ENCODE assay signal across 16 cellular contexts in the genomic region with DNA sequence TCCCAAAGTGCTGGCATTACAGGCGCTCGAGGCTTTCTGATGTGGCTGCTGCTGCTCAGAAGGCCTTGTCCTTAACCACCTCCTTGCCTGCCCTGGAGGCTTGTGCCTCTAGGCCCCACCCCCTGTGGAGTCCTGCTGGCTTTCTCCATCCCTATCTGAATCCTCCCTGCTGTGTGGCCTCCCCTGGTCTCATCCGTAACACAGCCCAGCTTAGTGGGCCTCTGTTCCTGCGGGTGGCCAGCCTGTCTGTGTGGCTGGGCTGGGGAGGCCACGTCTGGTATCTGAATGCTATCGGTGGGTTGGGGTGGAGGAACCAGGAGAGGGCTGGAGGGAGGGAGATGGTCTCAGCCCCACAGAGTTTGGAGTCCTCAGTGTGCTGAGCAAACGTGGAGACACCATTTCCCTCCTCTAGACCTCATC. TPM values are rescaled to one million over a fixed set of nuclear protein-coding genes. Genes with fewer than 3 reads are reported as not detected.
DNase-seq lines count a peak whose midpoint lies in the region; ATAC-seq and TF ChIP-seq lines count a peak whose summit lies in the region.
"Had no signal": no experiment of that assay in that cellular context is flagged by ENCODE, and none has a peak within 500 bp of the region (broad histone marks: within the 10 kb centered on the region; RNA-seq: fewer than 3 reads in every experiment).

No MANE protein-coding gene starts in this region.

- H2BK120ac ChIP-seq in mesendoderm (ENCODE audit: low read depth, low read length) = no peak overlapping the region

- H3K4me3 ChIP-seq in H7 (ENCODE audit: insufficient read depth, low read depth, low read length) (no peak overlapping the region), mesendoderm (ENCODE audit: low read length) (no peak overlapping the region)
- H3K4me3 ChIP-seq: gastroesophageal sphincter had no signal

- H3K9me3 Mint-ChIP-seq in activated B cell treated with CpG ODN at 0.5 μM for 24 hours = no peaks in the 10 kb centered on the region

- POLR2A ChIA-PET in activated B cell treated with CpG ODN at 0.5 μM for 24 hours (lab: Charles Lee) = interaction anchor here (0.6 to 11.3 kb wide), 2 partner anchors 12 to 55 kb away, joined by 3 to 215 read pairs; partner anchors contain the start of gene UBE2S

- no peak overlapping the region for H2BK5ac ChIP-seq in mesendoderm (ENCODE audit: low read length)

- H3K79me2 ChIP-seq in mesendoderm (ENCODE audit: control insufficient read depth, insufficient read depth, low read length) = peaks cover 29% of the 10 kb centered on the region

- no peak for TF ChIP-seq CTCF in activated B cell treated with CpG ODN at 0.5 μM for 24 hours (IDR thresholded peaks at IDR 0.05)

- CTCF ChIA-PET in activated B cell treated with CpG ODN at 0.5 μM for 24 hours (lab: Charles Lee) = no interaction called here

- intact Hi-C loops in activated B cell treated with CpG ODN at 0.5 μM for 24 hours (cut with micrococcal nuclease) = no loop called here

- peak overlapping the region; percentile 32 for H3K27ac Mint-ChIP-seq in activated B cell treated with CpG ODN at 0.5 μM for 24 hours

- no peak overlapping the region for H3K9ac ChIP-seq in mesendoderm (ENCODE audit: low read length)

- peaks cover 28% of the 10 kb centered on the region for H3K36me3 ChIP-seq in H7 (replicated peaks; ENCODE audit: control insufficient read depth, insufficient read depth, low read length)
- peaks cover 21% of the 10 kb centered on the region for H3K36me3 ChIP-seq in mesendoderm (ENCODE audit: control insufficient read depth, insufficient read depth, low read length)

- H4K8ac ChIP-seq in mesendoderm (ENCODE audit: low read depth, low read length) = no peak overlapping the region

- H3K4me1 ChIP-seq in mesendoderm (ENCODE audit: control insufficient read depth, low read depth, low read length) = peaks cover 12% of the 10 kb centered on the region

- peaks cover 73% of the 10 kb centered on the region for H3K36me3 Mint-ChIP-seq in activated B cell treated with CpG ODN at 0.5 μM for 24 hours (ENCODE audit: low read depth)

- no peak overlapping the region for H3K23ac ChIP-seq in mesendoderm (ENCODE audit: low read length)

- H3K27me3 Mint-ChIP-seq in activated B cell treated with CpG ODN at 0.5 μM for 24 hours = no peaks in the 10 kb centered on the region

- ATAC-seq in activated B cell treated with CpG ODN at 0.5 μM for 24 hours (ENCODE audit: low read depth) (no peak), GM19463 (IDR thresholded peaks at IDR 0.05; ENCODE audit: unreplicated experiment) (no peak)
- ATAC-seq: gastroesophageal sphincter had no signal

- H3K4ac ChIP-seq in mesendoderm (ENCODE audit: low read depth, low read length) = no peak overlapping the region

- H3K27ac ChIP-seq in mesendoderm (ENCODE audit: low read depth, low read length) = no peak overlapping the region

- no peaks in the 10 kb centered on the region for H3K27me3 ChIP-seq in H7 (ENCODE audit: control insufficient read depth, insufficient read depth, low read length)
- no peaks in the 10 kb centered on the region for H3K27me3 ChIP-seq in mesendoderm (ENCODE audit: insufficient read depth, low read length, poor library complexity)
- H3K27me3 ChIP-seq: dorsolateral prefrontal cortex, gastroesophageal sphincter had no signal

- no peak overlapping the region for H2AK5ac ChIP-seq in mesendoderm (ENCODE audit: low read length)

- H3K56ac ChIP-seq in mesendoderm (ENCODE audit: low read length) = no peak overlapping the region

- WGBS in mesendoderm (ENCODE audit: extremely low coverage, insufficient coverage, low lambda C conversion rate) = no CpG with 5 or more reads among the region's 7 CpGs

- DNase-seq in NCI-H82 (lab: John Stamatoyannopoulos, UW) = peak; percentile 45
- DNase-seq in NCI-H82 treated with DMSO at 0.1 percent for 48 hours (lab: John Stamatoyannopoulos, UW; ENCODE audit: unreplicated experiment) = no peak
- peak; percentile 65 for DNase-seq in H7
- DNase-seq in activated B cell treated with CpG ODN at 0.5 μM for 24 hours = no peak
- peak; percentile 67 for DNase-seq in mesendoderm
- DNase-seq in T-helper 1 cell = no peak
- DNase-seq in NCI-H1694 (lab: John Stamatoyannopoulos, UW) = no peak
- DNase-seq: ACHN, dorsolateral prefrontal cortex, kidney glomerular epithelial cell, NCI-H1105, NCI-H774 had no signal

- H3K4me3 Mint-ChIP-seq in activated B cell treated with CpG ODN at 0.5 μM for 24 hours = no peak overlapping the region

- H3K79me1 ChIP-seq in mesendoderm (ENCODE audit: low read length) = peaks cover 23% of the 10 kb centered on the region

- no peak overlapping the region for H3K4me2 ChIP-seq in mesendoderm (ENCODE audit: low read length)

- H3K4me1 Mint-ChIP-seq in activated B cell treated with CpG ODN at 0.5 μM for 24 hours = peaks cover 48% of the 10 kb centered on the region

- no peak overlapping the region for H3K18ac ChIP-seq in mesendoderm (ENCODE audit: low read length)

- H2BK15ac ChIP-seq in mesendoderm (replicated peaks; ENCODE audit: low read depth) = no peak overlapping the region

- no peak overlapping the region for H4K5ac ChIP-seq in mesendoderm (ENCODE audit: low read length)

RNA-seq across cellular contexts. Expression of gene RPL28, which starts 4.7 kb away (rescaled TPM):
- total RNA-seq in H7 (2014; rRNA removed; shearing (Covaris generic)) = 458 and 505 TPM in 2 replicates
- 3,790 and 4,042 TPM in 2 replicates for total RNA-seq in activated B cell treated with CpG ODN at 0.5 μM for 24 hours
- 2,426 TPM for polyA plus RNA-seq in mesendoderm (2013, experiment 1 of 2)
- 2,495 TPM for polyA plus RNA-seq in mesendoderm (2013, experiment 2 of 2)

RNA-seq across cellular contexts. Expression of gene TMEM238, which starts 6.4 kb away (rescaled TPM):
- total RNA-seq in H7 (2014; rRNA removed; shearing (Covaris generic)) = 1.0 TPM in 1 of 2 replicates, not detected in the other
- total RNA-seq in activated B cell treated with CpG ODN at 0.5 μM for 24 hours = 3.8 and 4.9 TPM in 2 replicates
- 0.66 TPM for polyA plus RNA-seq in mesendoderm (2013, experiment 1 of 2)
- polyA plus RNA-seq in mesendoderm (2013, experiment 2 of 2) = 0.53 TPM
- total RNA-seq: myocyte had no signal

RNA-seq across cellular contexts. Expression of gene TMEM190, which starts 13.8 kb away (rescaled TPM):
- total RNA-seq in H7 (2014; rRNA removed; shearing (Covaris generic)) = not detected in 2 replicates
- total RNA-seq in activated B cell treated with CpG ODN at 0.5 μM for 24 hours = not detected in 2 replicates
- not detected for polyA plus RNA-seq in mesendoderm (2013, experiment 1 of 2)
- polyA plus RNA-seq in mesendoderm (2013, experiment 2 of 2) = 0.08 TPM
- total RNA-seq: dorsolateral prefrontal cortex, gastroesophageal sphincter, myocyte, ureter had no signal

RNA-seq across cellular contexts. Expression of gene UBE2S, which starts 17.1 kb away (rescaled TPM):
- total RNA-seq in H7 (2014; rRNA removed; shearing (Covaris generic)) = 369 and 380 TPM in 2 replicates
- 29.6 and 34.6 TPM in 2 replicates for total RNA-seq in activated B cell treated with CpG ODN at 0.5 μM for 24 hours
- polyA plus RNA-seq in mesendoderm (2013, experiment 1 of 2) = 217 TPM
- 221 TPM for polyA plus RNA-seq in mesendoderm (2013, experiment 2 of 2)

RNA-seq across cellular contexts. Expression of gene IL11, which starts 20.2 kb away (rescaled TPM):
- 0.59 and 1.2 TPM in 2 replicates for total RNA-seq in H7 (2014; rRNA removed; shearing (Covaris generic))
- total RNA-seq in activated B cell treated with CpG ODN at 0.5 μM for 24 hours = not detected in 2 replicates
- 0.84 TPM for polyA plus RNA-seq in mesendoderm (2013, experiment 1 of 2)
- polyA plus RNA-seq in mesendoderm (2013, experiment 2 of 2) = 0.41 TPM
- total RNA-seq: ureter had no signal

Comparison
In these comparisons a context has a peak if more than half of its experiments do, and no peak if none do; other contexts are left out.
1. DNase-seq: peak in NCI-H82 (single experiment), H7 (single experiment) and mesendoderm (single experiment); none in NCI-H82 treated with DMSO at 0.1 percent for 48 hours (single experiment), activated B cell treated with CpG ODN at 0.5 μM for 24 hours (single experiment), T-helper 1 cell (0 of 5) and NCI-H1694 (single experiment).